Comparison of ENCODE assay signal across 8 cellular contexts in genomic region chr19:51607920-51608562, GRCh38. TPM values are rescaled to one million over a fixed set of nuclear protein-coding genes. Genes with fewer than 3 reads are reported as not detected.
DNase-seq lines count a peak whose midpoint lies in the region; ATAC-seq and TF ChIP-seq lines count a peak whose summit lies in the region.

No MANE protein-coding gene starts in this region.

- H3K4me1 ChIP-seq in Karpas-422 (ENCODE audit: low read length), result peaks cover 19% of the 10 kb centered on the region
- no peaks in the 10 kb centered on the region for H3K4me1 ChIP-seq in lower lobe of right lung

- H3K27ac Mint-ChIP-seq in WTC11, result no peak overlapping the region

- H3K79me2 ChIP-seq in Karpas-422 (ENCODE audit: low read length), result no peaks in the 10 kb centered on the region

- intact Hi-C loops in lower lobe of right lung (cut with DNase I), result no loop called here

- H3K4me3 Mint-ChIP-seq in WTC11, result no peak overlapping the region

- H3K4me2 ChIP-seq in Karpas-422 (ENCODE audit: low read depth, low read length, poor library complexity, severe bottlenecking), result no peak overlapping the region

- no peaks in the 10 kb centered on the region for H3K9me3 ChIP-seq in Karpas-422 (ENCODE audit: low read length)
- H3K9me3 ChIP-seq in lower lobe of right lung, result no peaks in the 10 kb centered on the region

- H3K9me2 ChIP-seq in Karpas-422 (replicated peaks; ENCODE audit: insufficient read depth, low read length), result no peaks in the 10 kb centered on the region

- H3K9me3 Mint-ChIP-seq in WTC11, result peaks cover 6% of the 10 kb centered on the region

- DNase-seq in COLO829 (ENCODE audit: low spot score), result peak; percentile 66
- DNase-seq in Karpas-422, result peak; percentile 95
- peak; percentile 98 for DNase-seq in WTC11 (ENCODE audit: low spot score)
- peak; percentile 41 for DNase-seq in dedifferentiated amniotic fluid mesenchymal stem cell (ENCODE audit: extremely low spot score)
- peak; percentile 90 for DNase-seq in lower lobe of right lung
- peak; percentile 44 for DNase-seq in stimulated activated CD8-positive, alpha-beta memory T cell treated with anti-CD3 and anti-CD28 coated beads, Interleukin-4, amount 100 ng/mL, for 24 hours (ENCODE audit: low read depth)
- no peak for DNase-seq in NCI-H2029 treated with DMSO at 0.1 percent for 48 hours (lab: John Stamatoyannopoulos, UW)

- H2AFZ ChIP-seq in Karpas-422 (ENCODE audit: low read length), result no peak overlapping the region

- ATAC-seq in WTC11 (peak; percentile 95), lower lobe of right lung (peak; percentile 77 to 93), GM18870 (IDR thresholded peaks at IDR 0.05; ENCODE audit: unreplicated experiment) (no peak)

- H3K4me1 Mint-ChIP-seq in WTC11, result no peaks in the 10 kb centered on the region

- H3K36me3 Mint-ChIP-seq in WTC11, result no peaks in the 10 kb centered on the region

- POLR2A ChIA-PET in WTC11 (lab: Charles Lee), result interaction anchor here (0.6 kb wide), 1 partner anchor 101 kb away, joined by 3 read pairs; no protein-coding TSS in a partner anchor

- H3K36me3 ChIP-seq in Karpas-422 (ENCODE audit: insufficient read depth, low read length), result no peaks in the 10 kb centered on the region
- no peaks in the 10 kb centered on the region for H3K36me3 ChIP-seq in lower lobe of right lung

- H3K27me3 ChIP-seq in Karpas-422 (ENCODE audit: low read length) (no peaks in the 10 kb centered on the region; the same call in 1 of the 2 replicates), lower lobe of right lung (ENCODE audit: low read depth) (no peaks in the 10 kb centered on the region)

- CTCF ChIA-PET in WTC11 (lab: Charles Lee), result interaction anchor here (0.5 to 1.6 kb wide), 24 partner anchors 13 to 846 kb away, joined by 3 to 25 read pairs (median 4); no protein-coding TSS in a partner anchor

- peak; percentile 80 for TF ChIP-seq CTCF in WTC11 (IDR thresholded peaks at IDR 0.05)
- peak; percentile 65 for TF ChIP-seq CTCF in lower lobe of right lung (IDR thresholded peaks at IDR 0.05)

- peaks cover 64% of the 10 kb centered on the region for H3K27me3 Mint-ChIP-seq in WTC11 (ENCODE audit: low read depth)

- H4K20me1 ChIP-seq in Karpas-422 (ENCODE audit: insufficient read depth, low read depth, low read length), result 0 out of 2 replicates have a peak, but pooled peaks cover 5% of the 10 kb centered on the region

- H3K27ac ChIP-seq in Karpas-422 (ENCODE audit: low read length), result no peak overlapping the region
- H3K27ac ChIP-seq in lower lobe of right lung, result no peak overlapping the region

- H3K9ac ChIP-seq in Karpas-422 (ENCODE audit: low read length), result no peak overlapping the region

- H3K4me3 ChIP-seq in Karpas-422 (ENCODE audit: low read length) (no peak overlapping the region), lower lobe of right lung (no peak overlapping the region)

TF ChIP-seq in WTC11, 78 proteins besides CTCF, POLR2A, EP300 and RAD21 (continues in another document):
- TF ChIP-seq FOXJ3 (CRISPR knock-in tag; IDR thresholded peaks at IDR 0.05; ENCODE audit: borderline replicate concordance) (no peak), PRRX2 (CRISPR knock-in tag; IDR thresholded peaks at IDR 0.05) (no peak), NR1H2 (CRISPR knock-in tag; IDR thresholded peaks at IDR 0.05) (0 out of 2 replicates have a peak, but pooled peaks have one; percentile 60), NR2C2 (CRISPR knock-in tag; IDR thresholded peaks at IDR 0.05) (peak; percentile 63), EMX1 (CRISPR knock-in tag; IDR thresholded peaks at IDR 0.05) (no peak), ZMAT4 (CRISPR knock-in tag; IDR thresholded peaks at IDR 0.05) (no peak), OVOL2 (CRISPR knock-in tag; IDR thresholded peaks at IDR 0.05; ENCODE audit: borderline replicate concordance) (no peak), NR3C1 (CRISPR knock-in tag; conservative IDR thresholded peaks at IDR 0.05; ENCODE audit: low read depth) (no peak), SP1 (CRISPR knock-in tag; conservative IDR thresholded peaks at IDR 0.05) (peak; percentile 56; the same call in 1 of the 2 replicates), E2F5 (CRISPR knock-in tag; IDR thresholded peaks at IDR 0.05) (peak; percentile 46; the same call in 1 of the 2 replicates), ELF4 (CRISPR knock-in tag; IDR thresholded peaks at IDR 0.05; ENCODE audit: low read depth) (no peak), NFATC4 (CRISPR knock-in tag; IDR thresholded peaks at IDR 0.05) (no peak), ZNF425 (CRISPR knock-in tag; conservative IDR thresholded peaks at IDR 0.05) (no peak), MXD4 (CRISPR knock-in tag; IDR thresholded peaks at IDR 0.05; ENCODE audit: borderline replicate concordance) (no peak)
- TF ChIP-seq, protein P1, sequence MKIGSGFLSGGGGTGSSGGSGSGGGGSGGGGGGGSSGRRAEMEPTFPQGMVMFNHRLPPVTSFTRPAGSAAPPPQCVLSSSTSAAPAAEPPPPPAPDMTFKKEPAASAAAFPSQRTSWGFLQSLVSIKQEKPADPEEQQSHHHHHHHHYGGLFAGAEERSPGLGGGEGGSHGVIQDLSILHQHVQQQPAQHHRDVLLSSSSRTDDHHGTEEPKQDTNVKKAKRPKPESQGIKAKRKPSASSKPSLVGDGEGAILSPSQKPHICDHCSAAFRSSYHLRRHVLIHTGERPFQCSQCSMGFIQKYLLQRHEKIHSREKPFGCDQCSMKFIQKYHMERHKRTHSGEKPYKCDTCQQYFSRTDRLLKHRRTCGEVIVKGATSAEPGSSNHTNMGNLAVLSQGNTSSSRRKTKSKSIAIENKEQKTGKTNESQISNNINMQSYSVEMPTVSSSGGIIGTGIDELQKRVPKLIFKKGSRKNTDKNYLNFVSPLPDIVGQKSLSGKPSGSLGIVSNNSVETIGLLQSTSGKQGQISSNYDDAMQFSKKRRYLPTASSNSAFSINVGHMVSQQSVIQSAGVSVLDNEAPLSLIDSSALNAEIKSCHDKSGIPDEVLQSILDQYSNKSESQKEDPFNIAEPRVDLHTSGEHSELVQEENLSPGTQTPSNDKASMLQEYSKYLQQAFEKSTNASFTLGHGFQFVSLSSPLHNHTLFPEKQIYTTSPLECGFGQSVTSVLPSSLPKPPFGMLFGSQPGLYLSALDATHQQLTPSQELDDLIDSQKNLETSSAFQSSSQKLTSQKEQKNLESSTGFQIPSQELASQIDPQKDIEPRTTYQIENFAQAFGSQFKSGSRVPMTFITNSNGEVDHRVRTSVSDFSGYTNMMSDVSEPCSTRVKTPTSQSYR (CRISPR knock-in tag; IDR thresholded peaks at IDR 0.05), result peak; percentile 92
- TF ChIP-seq, protein P2, sequence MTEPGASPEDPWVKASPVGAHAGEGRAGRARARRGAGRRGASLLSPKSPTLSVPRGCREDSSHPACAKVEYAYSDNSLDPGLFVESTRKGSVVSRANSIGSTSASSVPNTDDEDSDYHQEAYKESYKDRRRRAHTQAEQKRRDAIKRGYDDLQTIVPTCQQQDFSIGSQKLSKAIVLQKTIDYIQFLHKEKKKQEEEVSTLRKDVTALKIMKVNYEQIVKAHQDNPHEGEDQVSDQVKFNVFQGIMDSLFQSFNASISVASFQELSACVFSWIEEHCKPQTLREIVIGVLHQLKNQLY (CRISPR knock-in tag; IDR thresholded peaks at IDR 0.05), result peak; percentile 86; the same call in 1 of the 2 replicates
- TF ChIP-seq, protein P3, sequence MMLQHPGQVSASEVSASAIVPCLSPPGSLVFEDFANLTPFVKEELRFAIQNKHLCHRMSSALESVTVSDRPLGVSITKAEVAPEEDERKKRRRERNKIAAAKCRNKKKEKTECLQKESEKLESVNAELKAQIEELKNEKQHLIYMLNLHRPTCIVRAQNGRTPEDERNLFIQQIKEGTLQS (CRISPR knock-in tag; conservative IDR thresholded peaks at IDR 0.05), result no peak
- TF ChIP-seq, protein P4, sequence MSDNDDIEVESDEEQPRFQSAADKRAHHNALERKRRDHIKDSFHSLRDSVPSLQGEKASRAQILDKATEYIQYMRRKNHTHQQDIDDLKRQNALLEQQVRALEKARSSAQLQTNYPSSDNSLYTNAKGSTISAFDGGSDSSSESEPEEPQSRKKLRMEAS (CRISPR knock-in tag; IDR thresholded peaks at IDR 0.05), result peak; percentile 77; the same call in 1 of the 2 replicates

RNA-seq across cellular contexts. Expression of gene SIGLEC5, which starts 22.2 kb away (rescaled TPM):
- not detected in 2 replicates for total RNA-seq in Karpas-422 (2014; rRNA removed; shearing (Covaris generic); ENCODE audit: low replicate concordance)
- total RNA-seq in WTC11 (2021) (0.15 TPM in 1 of 3 replicates, not detected in the others), lower lobe of right lung (3.1 TPM)

RNA-seq across cellular contexts. Expression of gene ZNF175, which starts 37.0 kb away (rescaled TPM):
- 8.9 and 17.6 TPM in 2 replicates for total RNA-seq in Karpas-422 (2014; rRNA removed; shearing (Covaris generic); ENCODE audit: low replicate concordance)
- total RNA-seq in WTC11 (2021), result 10.7 to 11.2 TPM (median 10.9 TPM) in 3 replicates
- total RNA-seq in lower lobe of right lung, result 17.1 TPM

RNA-seq across cellular contexts. Expression of gene SIGLEC14, which starts 38.6 kb away (rescaled TPM):
- 1.0 TPM in 1 of 2 replicates, not detected in the other for total RNA-seq in Karpas-422 (2014; rRNA removed; shearing (Covaris generic); ENCODE audit: low replicate concordance)
- total RNA-seq in WTC11 (2021) (not detected in 3 replicates), lower lobe of right lung (20.3 TPM)

Comparison
In these comparisons a context has a peak if more than half of its experiments do, and no peak if none do; other contexts are left out.
1. RNA of gene SIGLEC14, which starts 38.6 kb away (total RNA-seq): 20.3 TPM in lower lobe of right lung (single experiment); 1.0 TPM in Karpas-422 and not detected in WTC11; every median in the first group is over 10 times any median in the second.